10 cellular contexts compared by ENCODE assay signal in the genomic region with DNA sequence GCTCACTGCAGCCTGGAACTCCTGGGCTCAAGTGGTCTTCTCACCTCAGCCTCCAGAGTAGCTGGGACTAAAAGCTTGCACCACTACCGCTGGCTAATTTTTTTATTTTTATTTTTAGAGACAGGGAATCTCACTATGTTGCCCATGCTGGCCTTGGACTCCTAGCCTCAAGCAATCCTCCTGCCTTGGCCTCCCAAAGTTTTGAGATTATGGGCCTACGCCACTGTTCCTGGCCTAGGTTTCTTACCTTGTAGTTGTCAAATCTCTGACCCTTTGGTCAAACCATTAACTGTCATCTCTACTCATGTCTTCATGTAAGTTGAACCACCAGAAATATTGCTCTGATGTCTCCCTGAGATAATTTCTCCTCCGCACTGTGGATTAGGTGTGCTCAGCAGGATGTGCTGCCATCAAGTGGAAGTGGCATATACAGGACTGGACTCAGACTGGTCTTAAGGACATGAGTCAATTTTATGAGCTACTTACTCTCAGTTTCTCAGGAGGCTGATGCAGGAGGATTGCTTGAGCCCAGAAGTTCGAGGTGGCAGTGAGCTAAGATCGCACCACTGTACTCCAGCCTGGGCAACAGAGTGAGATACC. TPM values are rescaled to one million over a fixed set of nuclear protein-coding genes. Genes with fewer than 3 reads are reported as not detected.
DNase-seq lines count a peak whose midpoint lies in the region; ATAC-seq, FAIRE-seq and TF ChIP-seq lines count a peak whose summit lies in the region.
"Had no signal": no experiment of that assay in that cellular context is flagged by ENCODE, and none has a peak within 500 bp of the region (broad histone marks: within the 10 kb centered on the region; RNA-seq: fewer than 3 reads in every experiment).

No MANE protein-coding gene starts in this region.

- in situ Hi-C loops in GM12878 (cut with MboI): loop anchor here (5.0 kb wide), 1 partner anchor 318 kb away; no protein-coding TSS in a partner anchor

- peaks cover 8% of the 10 kb centered on the region; the same call in 1 of the 2 replicates for H3K36me3 ChIP-seq in Loucy (ENCODE audit: insufficient read depth, low read length)
- no peaks in the 10 kb centered on the region for H3K36me3 ChIP-seq in GM12878 (ENCODE audit: control insufficient read depth in 2 of 2, insufficient read depth in 2 of 2, low read length in 1 of 2)
- peaks cover 17% of the 10 kb centered on the region for H3K36me3 ChIP-seq in lower lobe of right lung

- peak; percentile 48 for DNase-seq in GF-D8 (lab: John Stamatoyannopoulos, UW)
- DNase-seq in GM12878 (ENCODE audit: low read depth, low spot score): peak; percentile 1
- no peak for DNase-seq in lower lobe of right lung
- no peak for DNase-seq in GM19240 (ENCODE audit: insufficient read length, low spot score)
- DNase-seq: kidney glomerular epithelial cell had no signal

- H3F3A ChIP-seq in Loucy (ENCODE audit: low read depth): no peaks in the 10 kb centered on the region

- H3K9ac ChIP-seq in Loucy (ENCODE audit: low read depth, low read length, poor library complexity, severe bottlenecking) (no peak overlapping the region), GM12878 (ENCODE audit: control insufficient read depth, insufficient read depth, low read length) (no peak overlapping the region)

- H4K20me1 ChIP-seq in Loucy (ENCODE audit: insufficient read depth, low read length, poor library complexity, severe bottlenecking) (no peaks in the 10 kb centered on the region), GM12878 (ENCODE audit: control insufficient read depth, insufficient read depth) (no peaks in the 10 kb centered on the region)

- no peak overlapping the region for H3K27ac ChIP-seq in GM12878 (ENCODE audit: control insufficient read depth, insufficient read depth)
- H3K27ac ChIP-seq in lower lobe of right lung: no peak overlapping the region
- H3K27ac ChIP-seq: SK-N-MC had no signal

- CTCF ChIA-PET in GM12878 (lab: Yijun Ruan, JAX): interaction anchor here (0.6 to 3.7 kb wide), 5 partner anchors 44 to 326 kb away, joined by 3 to 17 read pairs (median 8); no protein-coding TSS in a partner anchor

- FAIRE-seq in GM12878 (lab: Jason Lieb, UNC): no peak
- FAIRE-seq: GM18507 had no signal

- no peaks in the 10 kb centered on the region for H3K79me2 ChIP-seq in Loucy (ENCODE audit: insufficient read depth, low read length)
- H3K79me2 ChIP-seq in GM12878 (ENCODE audit: control insufficient read depth, insufficient read depth, low read length): no peaks in the 10 kb centered on the region

- H3K4me2 ChIP-seq in Loucy (ENCODE audit: low read depth, low read length, poor library complexity, severe bottlenecking) (no peak overlapping the region), GM12878 (ENCODE audit: control insufficient read depth, insufficient read depth) (no peak overlapping the region)

- H3K27me3 ChIP-seq in Loucy (ENCODE audit: insufficient read depth, low read length, poor library complexity, severe bottlenecking): no peaks in the 10 kb centered on the region
- no peaks in the 10 kb centered on the region for H3K27me3 ChIP-seq in GM12878 (replicated peaks in 1 of 2; ENCODE audit: control insufficient read depth in 2 of 2, insufficient read depth in 2 of 2, low read length in 1 of 2)
- H3K27me3 ChIP-seq in lower lobe of right lung (ENCODE audit: low read depth): no peaks in the 10 kb centered on the region

- no peak overlapping the region for H3K4me3 ChIP-seq in Loucy (ENCODE audit: low read length, poor library complexity, severe bottlenecking)
- H3K4me3 ChIP-seq in GM12878: no peak overlapping the region
- no peak overlapping the region for H3K4me3 ChIP-seq in lower lobe of right lung
- H3K4me3 ChIP-seq: SK-N-MC had no signal

- BruUV-seq in GM12878 (replicated peaks; lab: Mats Ljungman, UMichigan): no TSS peak

- SMC1A ChIA-PET in GM12878 (lab: Charles Lee; ENCODE audit: uncharacterized antibody, unreplicated experiment): interaction anchor here (0.7 to 1.5 kb wide), 5 partner anchors 47 to 175 kb away, joined by 3 to 5 read pairs (median 3); no protein-coding TSS in a partner anchor

- H3K4me1 ChIP-seq in Loucy (ENCODE audit: insufficient read depth, low read length, poor library complexity, severe bottlenecking) (no peaks in the 10 kb centered on the region), GM12878 (ENCODE audit: control insufficient read depth, insufficient read depth, low read length) (no peaks in the 10 kb centered on the region), lower lobe of right lung (no peaks in the 10 kb centered on the region)

- 96% methylated on average over 5 of the region's 5 CpGs for WGBS in GM12878 (ENCODE audit: insufficient coverage, insufficient replicate concordance, low lambda C conversion rate, missing lambda C conversion rate)

- peak; percentile 57 for ATAC-seq in GM12878
- ATAC-seq in lower lobe of right lung: peak; percentile 46 to 48
- no peak for ATAC-seq in GM18873 (IDR thresholded peaks at IDR 0.05; ENCODE audit: low FRiP score, unreplicated experiment)
- ATAC-seq in GM18519 (IDR thresholded peaks at IDR 0.05; ENCODE audit: low FRiP score, unreplicated experiment): no peak

- H2AFZ ChIP-seq in Loucy (ENCODE audit: low read length): no peak overlapping the region
- no peak overlapping the region for H2AFZ ChIP-seq in GM12878 (ENCODE audit: control insufficient read depth, low read depth, low read length)

- no peak for TF ChIP-seq POLR2A in GM12878 (IDR thresholded peaks at IDR 0.05; ENCODE audit: low read depth, low read length)

- POLR2A ChIA-PET in GM12878 (lab: Charles Lee): interaction anchor here (0.6 to 0.9 kb wide), 3 partner anchors 68 to 349 kb away, joined by 3 to 8 read pairs (median 4); no protein-coding TSS in a partner anchor

- TF ChIP-seq CTCF in Loucy (conservative IDR thresholded peaks at IDR 0.05; ENCODE audit: low read length) (peak; percentile 57), GM12878 (IDR thresholded peaks at IDR 0.05 in 2 of 3, conservative IDR thresholded peaks at IDR 0.05 in 1 of 3; ENCODE audit: control insufficient read depth in 2 of 3, extremely low read depth in 1 of 3, insufficient read depth in 1 of 3, low read depth in 3 of 3, low read length in 3 of 3) (peak in 2 of 3 experiments; percentile 19 to 20; a peak in 2 of 6 replicates), lower lobe of right lung (IDR thresholded peaks at IDR 0.05) (no peak)

- H3K9me3 ChIP-seq in Loucy (ENCODE audit: insufficient read depth, low read depth, low read length) (no peaks in the 10 kb centered on the region), GM12878 (replicated peaks; ENCODE audit: control insufficient read depth, insufficient read depth, low read length) (no peaks in the 10 kb centered on the region), lower lobe of right lung (no peaks in the 10 kb centered on the region)

- H3K9me2 ChIP-seq in Loucy (replicated peaks; ENCODE audit: low read depth, low read length): no peaks in the 10 kb centered on the region

- RAD21 ChIA-PET in GM12878 (lab: Charles Lee; ENCODE audit: unreplicated experiment): interaction anchor here (0.6 to 1.6 kb wide), 5 partner anchors 91 to 1890 kb away, joined by 3 to 6 read pairs (median 3); no protein-coding TSS in a partner anchor

- peak; percentile 23; the same call in 1 of the 2 replicates for TF ChIP-seq RAD21 in GM12878 (IDR thresholded peaks at IDR 0.05; ENCODE audit: insufficient read depth, low read depth, low read length)

- intact Hi-C loops in GM12878 (cut with micrococcal nuclease; ENCODE audit: unreplicated experiment): no loop called here
- intact Hi-C loops in lower lobe of right lung (cut with DNase I): no loop called here

- TF ChIP-seq EP300 in GM12878 (IDR thresholded peaks at IDR 0.05; ENCODE audit: borderline replicate concordance in 1 of 2, control insufficient read depth in 1 of 2, low read depth in 2 of 2, low read length in 2 of 2): no peak

RNA-seq across cellular contexts. Expression of gene ACTR6, which starts 28.5 kb away (rescaled TPM):
- 27.3 and 40.9 TPM in 2 replicates for total RNA-seq in GM12878 (2013; cell fraction: nucleolus; rRNA removed)
- total RNA-seq in GM12878 (2014; rRNA removed) (17.4 and 23.6 TPM in 2 replicates), GM12878 (2014; rRNA removed; fragmentation: Illumina TruSeq; extraction: Trizol) (38.4 and 40.2 TPM in 2 replicates), GM12878 (2021) (35.6 and 40.7 TPM in 2 replicates), lower lobe of right lung (23.8 TPM)
- 9.8 TPM for polyA plus RNA-seq in GM12878 (2011; ENCODE audit: low read depth)
- polyA plus RNA-seq in GM12878 (2011; rRNA removed) (40.2 and 70.8 TPM in 2 replicates), GM12878 (2014; fragmentation: Illumina TruSeq; extraction: Trizol) (37.2 and 47.4 TPM in 2 replicates), GM12878 (2014; fragmentation: Nextera tagmentation; extraction: Ambion mirVana) (10 to 100 TPM; 56.1 to 62.4 TPM), GM12878 (2014; rRNA removed) (15.9 and 22.7 TPM in 2 replicates), GM12878 (2016; fragmentation: Nextera tagmentation; extraction: Ambion mirVana) (10 to 100 TPM; 45.6 to 48.5 TPM)
- 13.8 and 19.5 TPM in 2 replicates for polyA plus RNA-seq in GM12878 (2011; cell fraction: cytosol; rRNA removed)
- 12.1 and 18.7 TPM in 2 replicates for polyA plus RNA-seq in GM12878 (2011; cell fraction: nucleus; rRNA removed)
- polyA plus RNA-seq in GM12878 (2012): 17.9 and 29.4 TPM in 2 replicates
- 7.2 and 8.9 TPM in 2 replicates for polyA minus RNA-seq in GM12878 (2011; rRNA and poly(A)+ RNA removed)
- 4.0 and 5.9 TPM in 2 replicates for polyA minus RNA-seq in GM12878 (2011; cell fraction: cytosol; rRNA and poly(A)+ RNA removed)
- 9.1 and 12.2 TPM in 2 replicates for polyA minus RNA-seq in GM12878 (2011; cell fraction: nucleus; rRNA and poly(A)+ RNA removed)

RNA-seq across cellular contexts. Expression of gene DEPDC4, which starts 37.7 kb away (rescaled TPM):
- total RNA-seq in GM12878 (2013; cell fraction: nucleolus; rRNA removed): 5.2 and 6.3 TPM in 2 replicates
- total RNA-seq in GM12878 (2014; rRNA removed): 1.8 and 1.9 TPM in 2 replicates
- total RNA-seq in GM12878 (2014; rRNA removed; fragmentation: Illumina TruSeq; extraction: Trizol): 2.4 and 2.6 TPM in 2 replicates
- 1.6 and 1.9 TPM in 2 replicates for total RNA-seq in GM12878 (2021)
- polyA plus RNA-seq in GM12878 (2011; ENCODE audit: low read depth): 0.81 TPM
- polyA plus RNA-seq in GM12878 (2011; rRNA removed): 1.5 and 3.2 TPM in 2 replicates
- polyA plus RNA-seq in GM12878 (2011; cell fraction: cytosol; rRNA removed): 0.24 and 0.59 TPM in 2 replicates
- 0.73 and 1.0 TPM in 2 replicates for polyA plus RNA-seq in GM12878 (2011; cell fraction: nucleus; rRNA removed)
- polyA plus RNA-seq in GM12878 (2012): 1.1 and 1.9 TPM in 2 replicates
- polyA plus RNA-seq in GM12878 (2014; fragmentation: Illumina TruSeq; extraction: Trizol): 0.97 and 3.2 TPM in 2 replicates
- polyA plus RNA-seq in GM12878 (2014; fragmentation: Nextera tagmentation; extraction: Ambion mirVana): 1 to 10 TPM; 2.0 to 4.0 TPM
- polyA plus RNA-seq in GM12878 (2014; rRNA removed): 1.9 TPM in 2 replicates
- polyA plus RNA-seq in GM12878 (2016; fragmentation: Nextera tagmentation; extraction: Ambion mirVana): 1 to 10 TPM; 2.7 to 4.7 TPM
- 0.73 and 1.4 TPM in 2 replicates for polyA minus RNA-seq in GM12878 (2011; rRNA and poly(A)+ RNA removed)
- not detected in 2 replicates for polyA minus RNA-seq in GM12878 (2011; cell fraction: cytosol; rRNA and poly(A)+ RNA removed)
- 0.73 and 2.3 TPM in 2 replicates for polyA minus RNA-seq in GM12878 (2011; cell fraction: nucleus; rRNA and poly(A)+ RNA removed)
- total RNA-seq in lower lobe of right lung: 2.0 TPM

RNA-seq across cellular contexts. Expression of gene SCYL2, which starts 37.8 kb away (rescaled TPM):
- 72.7 and 79.3 TPM in 2 replicates for total RNA-seq in GM12878 (2013; cell fraction: nucleolus; rRNA removed)
- 27.4 and 29.3 TPM in 2 replicates for total RNA-seq in GM12878 (2014; rRNA removed)
- total RNA-seq in GM12878 (2014; rRNA removed; fragmentation: Illumina TruSeq; extraction: Trizol): 32.8 and 34.3 TPM in 2 replicates
- total RNA-seq in GM12878 (2021): 28.9 and 31.5 TPM in 2 replicates
- 11.1 TPM for polyA plus RNA-seq in GM12878 (2011; ENCODE audit: low read depth)
- polyA plus RNA-seq in GM12878 (2011; rRNA removed): 24.1 and 31.5 TPM in 2 replicates
- 8.6 and 10.3 TPM in 2 replicates for polyA plus RNA-seq in GM12878 (2011; cell fraction: cytosol; rRNA removed)
- 15.5 and 19.7 TPM in 2 replicates for polyA plus RNA-seq in GM12878 (2011; cell fraction: nucleus; rRNA removed)
- 12.4 and 12.6 TPM in 2 replicates for polyA plus RNA-seq in GM12878 (2012)
- 30.2 and 34.6 TPM in 2 replicates for polyA plus RNA-seq in GM12878 (2014; fragmentation: Illumina TruSeq; extraction: Trizol)
- polyA plus RNA-seq in GM12878 (2014; fragmentation: Nextera tagmentation; extraction: Ambion mirVana): 1 to 10 TPM; 5.4 to 7.2 TPM
- 14.7 and 16.9 TPM in 2 replicates for polyA plus RNA-seq in GM12878 (2014; rRNA removed)
- 10 to 100 TPM; 25.9 to 27.9 TPM for polyA plus RNA-seq in GM12878 (2016; fragmentation: Nextera tagmentation; extraction: Ambion mirVana)
- polyA minus RNA-seq in GM12878 (2011; rRNA and poly(A)+ RNA removed): 20.2 and 25.2 TPM in 2 replicates
- polyA minus RNA-seq in GM12878 (2011; cell fraction: cytosol; rRNA and poly(A)+ RNA removed): 14.3 and 16.2 TPM in 2 replicates
- 15.1 and 22.4 TPM in 2 replicates for polyA minus RNA-seq in GM12878 (2011; cell fraction: nucleus; rRNA and poly(A)+ RNA removed)
- total RNA-seq in lower lobe of right lung: 45.0 TPM

Comparison
In these comparisons a context has a peak if more than half of its experiments do, and no peak if none do; other contexts are left out.
1. DNase-seq: peak in GF-D8 (single experiment) and GM12878 (single experiment); none in lower lobe of right lung (single experiment) and GM19240 (single experiment).
2. ATAC-seq: peak in GM12878 (single experiment) and lower lobe of right lung (2 of 2); none in GM18873 (single experiment) and GM18519 (single experiment).